Comparison of ENCODE assay signal across 8 cellular contexts in genomic region chr5:139341689-139342422, GRCh38. TPM values are rescaled to one million over a fixed set of nuclear protein-coding genes. Genes with fewer than 3 reads are reported as not detected.
A peak's percentile ranks its signal among the peaks of the same experiment; 100 is the strongest.
DNase-seq lines count a peak whose midpoint lies in the region; ATAC-seq and TF ChIP-seq lines count a peak whose summit lies in the region.

PAIP2 (plus strand) TSS chr5:139341854; CDS start chr5:139363785, 21,931 bp downstream.

- ATAC-seq in GM18499 (IDR thresholded peaks at IDR 0.05; ENCODE audit: insufficient read depth, unreplicated experiment): peak; percentile 82
- ATAC-seq in HG02943 (IDR thresholded peaks at IDR 0.05; ENCODE audit: low read depth, unreplicated experiment): peak; percentile 89
- peak; percentile 97 for ATAC-seq in right cardiac atrium

- TF ChIP-seq POLR2A in vagina (IDR thresholded peaks at IDR 0.05): peak in 1 of 2 donors; percentile 89

- H3K4me3 ChIP-seq in right cardiac atrium (ENCODE audit: low read length): peak within 1 kb of the TSS; percentile 65
- H3K4me3 ChIP-seq in vagina: peak within 1 kb of the TSS; percentile 87 to 96

- H3K27ac ChIP-seq in right cardiac atrium (ENCODE audit: low read length) (peak within 1 kb of the TSS; percentile 85), vagina (peak within 1 kb of the TSS; percentile 100)

- H3K36me3 ChIP-seq in vagina: peaks cover 0 to 5% of the 10 kb centered on the region in 2 donors

- no peaks in the 10 kb centered on the region for H3K27me3 ChIP-seq in right cardiac atrium (ENCODE audit: control insufficient read depth, insufficient read depth)
- H3K27me3 ChIP-seq in vagina: no peaks in the 10 kb centered on the region

- peak; percentile 51 to 73 (median 72) for TF ChIP-seq CTCF in vagina (IDR thresholded peaks at IDR 0.05)

- H3K4me1 ChIP-seq in right cardiac atrium (ENCODE audit: control insufficient read depth, insufficient read depth, low read length) (peaks cover 2% of the 10 kb centered on the region), vagina (peaks cover 43% of the 10 kb centered on the region)

- intact Hi-C loops in T-helper 2 cell treated with Interferon-gamma antibody and Interleukin-4, amounts not matched to agents 100 ng/mL and 5 ng/mL, for 36 hours (cut with micrococcal nuclease): loop anchor here (1.0 to 5.0 kb wide), 8 partner anchors 49 to 799 kb away; partner anchors contain the start of genes ETF1, HSPA9, MATR3 and SIL1
- intact Hi-C loops in right cardiac atrium (cut with DNase I): no loop called here
- intact Hi-C loops in vagina (cut with DNase I): no loop called here

- H3K9me3 ChIP-seq in right cardiac atrium (ENCODE audit: control insufficient read depth, low read length): no peaks in the 10 kb centered on the region
- H3K9me3 ChIP-seq in vagina: no peaks in the 10 kb centered on the region

- DNase-seq in NCI-H187 treated with DMSO at 0.1 percent for 48 hours (lab: John Stamatoyannopoulos, UW) (peak; percentile 83), anterior cingulate cortex (lab: John Stamatoyannopoulos, UW) (peak; percentile 76 to 98 (median 95)), right cardiac atrium (peak; percentile 99 to 100 (median 99)), putamen (ENCODE audit: low spot score) (peak; percentile 97), vagina (ENCODE audit: extremely low spot score in 2 of 2) (peak; percentile 95 to 98)

- WGBS in right cardiac atrium: under 1% methylated on average over 66 of the region's 66 CpGs

RNA-seq across cellular contexts. Expression of gene PAIP2, which starts in this region (rescaled TPM):
- 77.0 and 82.6 TPM in 2 replicates for total RNA-seq in T-helper 2 cell treated with Interferon-gamma antibody and Interleukin-4, amounts not matched to agents 100 ng/mL and 5 ng/mL, for 36 hours
- 100 to 1,000 TPM; 125 to 158 (median 142) TPM for total RNA-seq in right cardiac atrium
- 183 TPM for polyA plus RNA-seq in right cardiac atrium
- total RNA-seq in vagina: 66.0 TPM

Comparison
In these comparisons a context has a peak if more than half of its experiments do, and no peak if none do; other contexts are left out.
1. Peak in every context shown above with its lines: DNase-seq, ATAC-seq, H3K4me3 ChIP-seq and H3K27ac ChIP-seq.